ENCODE assay signal across 13 cellular contexts in the genomic region with DNA sequence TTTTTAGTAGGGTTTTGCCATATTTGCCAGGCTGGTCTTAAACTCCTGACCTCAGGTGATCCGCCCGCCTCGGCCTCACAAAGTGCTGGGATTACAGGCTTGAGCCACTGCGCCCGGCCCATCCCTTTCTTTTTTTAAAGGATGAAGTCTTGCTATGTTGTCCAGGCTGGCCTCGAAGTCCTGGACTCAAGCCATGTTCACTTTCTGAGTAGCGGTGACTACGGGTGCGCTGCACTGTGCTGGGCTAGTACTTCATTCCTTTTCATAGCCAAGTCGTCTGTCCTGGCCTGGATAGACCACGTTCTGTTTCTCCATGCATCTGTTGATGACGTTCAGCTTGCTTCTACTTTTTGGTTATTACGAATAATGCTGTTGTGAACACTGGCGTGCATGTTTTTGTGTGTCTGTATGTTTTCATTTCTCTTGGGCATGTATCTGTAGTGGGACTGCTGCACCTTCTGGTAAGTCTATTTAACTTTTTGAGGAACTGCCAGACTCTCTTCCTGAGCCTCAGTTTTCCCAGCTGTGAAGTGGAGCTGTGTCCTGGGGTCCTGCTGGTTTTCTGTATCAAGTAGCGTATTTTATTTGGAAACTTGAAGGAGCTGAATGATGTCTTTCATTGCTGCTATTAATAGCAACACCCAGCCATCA. TPM values are rescaled to one million over a fixed set of nuclear protein-coding genes. Genes with fewer than 3 reads are reported as not detected.
DNase-seq lines count a peak whose midpoint lies in the region; ATAC-seq and TF ChIP-seq lines count a peak whose summit lies in the region.
"Had no signal": no experiment of that assay in that cellular context is flagged by ENCODE, and none has a peak within 500 bp of the region (broad histone marks: within the 10 kb centered on the region; RNA-seq: fewer than 3 reads in every experiment).

No MANE protein-coding gene starts in this region.

- no peak overlapping the region for H2BK12ac ChIP-seq in trophoblast cell (ENCODE audit: low read length)

- no peak overlapping the region for H4K5ac ChIP-seq in mesendoderm (ENCODE audit: low read length)

- in situ Hi-C loops in Panc1 (cut with HindIII; ENCODE audit: low pct_unique_long_range_greater_than_20kb, low sequenced_read_pairs) = no loop called here

- H2BK120ac ChIP-seq in trophoblast cell (ENCODE audit: insufficient read depth, low read length, poor library complexity) = no peak overlapping the region
- no peak overlapping the region for H2BK120ac ChIP-seq in mesendoderm (ENCODE audit: low read depth, low read length)

- H3K9me3 ChIP-seq in AG04450 (ENCODE audit: control insufficient read depth, insufficient read depth, low read length) (peaks cover 16% of the 10 kb centered on the region), Panc1 (ENCODE audit: control insufficient read depth, insufficient read depth, low read depth, low read length) (no peaks in the 10 kb centered on the region), gastroesophageal sphincter (peaks cover 0 to 8% (median 0%) of the 10 kb centered on the region in 3 donors), sigmoid colon (no peaks in the 10 kb centered on the region), Peyer's patch (no peaks in the 10 kb centered on the region), trophoblast cell (ENCODE audit: insufficient read depth, low read depth, low read length) (peaks cover 6% of the 10 kb centered on the region)

- H3K36me3 ChIP-seq in Panc1 (ENCODE audit: control insufficient read depth, insufficient read depth, low read length) (no peaks in the 10 kb centered on the region), gastroesophageal sphincter (no peaks in the 10 kb centered on the region), sigmoid colon (no peaks in the 10 kb centered on the region), Peyer's patch (no peaks in the 10 kb centered on the region), trophoblast cell (ENCODE audit: control insufficient read depth in 1 of 2, insufficient read depth in 2 of 2, low read length in 2 of 2) (peaks cover 8 to 14% of the 10 kb centered on the region in 2 experiments), mesendoderm (ENCODE audit: control insufficient read depth, insufficient read depth, low read length) (no peaks in the 10 kb centered on the region)

- peak overlapping the region; percentile 3 for H3K27ac ChIP-seq in AG04450 (ENCODE audit: low read depth, low read length)
- peak overlapping the region; percentile 91 for H3K27ac ChIP-seq in Panc1 (ENCODE audit: low read length)
- H3K27ac ChIP-seq in gastroesophageal sphincter = peak overlapping the region in 3 of 4 donors; percentile 76 to 78 (median 78)
- H3K27ac ChIP-seq in sigmoid colon = peak overlapping the region; percentile 73 to 88 (median 84)
- H3K27ac ChIP-seq in Peyer's patch = peak overlapping the region in 2 of 4 donors; percentile 61 to 67
- H3K27ac ChIP-seq in trophoblast cell (ENCODE audit: low read depth, low read length) = no peak overlapping the region
- no peak overlapping the region for H3K27ac ChIP-seq in mesendoderm (ENCODE audit: low read depth, low read length)
- H3K27ac ChIP-seq: KMS-11 had no signal

- TF ChIP-seq EP300 in gastroesophageal sphincter (IDR thresholded peaks at IDR 0.05) = no peak
- no peak for TF ChIP-seq EP300 in sigmoid colon (IDR thresholded peaks at IDR 0.05)

- BruUV-seq in Panc1 (replicated peaks; lab: Mats Ljungman, UMichigan) = no TSS peak

- ATAC-seq in Panc1 (no peak), gastroesophageal sphincter (no peak)
- ATAC-seq: activated CD8-positive, alpha-beta T cell treated with anti-CD3 and anti-CD28 coated beads for 36 hours had no signal

- no peak overlapping the region for H3K18ac ChIP-seq in trophoblast cell (ENCODE audit: low read length)
- no peak overlapping the region for H3K18ac ChIP-seq in mesendoderm (ENCODE audit: low read length)

- TF ChIP-seq POLR2A in gastroesophageal sphincter (IDR thresholded peaks at IDR 0.05) (no peak), sigmoid colon (IDR thresholded peaks at IDR 0.05) (no peak), Peyer's patch (IDR thresholded peaks at IDR 0.05) (no peak)

- no peak overlapping the region for H2BK15ac ChIP-seq in mesendoderm (replicated peaks; ENCODE audit: low read depth)

- intact Hi-C loops in Panc1 (cut with micrococcal nuclease; ENCODE audit: unreplicated experiment) = no loop called here
- intact Hi-C loops in sigmoid colon (cut with DNase I) = no loop called here

- H3K56ac ChIP-seq in mesendoderm (ENCODE audit: low read length) = no peak overlapping the region

- no peak overlapping the region for H2BK5ac ChIP-seq in trophoblast cell (ENCODE audit: low read depth, low read length, poor library complexity)
- H2BK5ac ChIP-seq in mesendoderm (ENCODE audit: low read length) = no peak overlapping the region

- H3K4me1 ChIP-seq in Panc1 (ENCODE audit: control insufficient read depth, insufficient read depth, low read length) = peaks cover 82% of the 10 kb centered on the region
- peaks cover 0 to 56% (median 20%) of the 10 kb centered on the region in 3 donors for H3K4me1 ChIP-seq in gastroesophageal sphincter
- H3K4me1 ChIP-seq in sigmoid colon = peaks cover 0 to 83% (median 70%) of the 10 kb centered on the region in 4 donors
- peaks cover 22 to 76% (median 39%) of the 10 kb centered on the region in 4 donors for H3K4me1 ChIP-seq in Peyer's patch
- peaks cover 16 to 21% of the 10 kb centered on the region in 2 experiments for H3K4me1 ChIP-seq in trophoblast cell (ENCODE audit: control insufficient read depth in 1 of 2, insufficient read depth in 2 of 2, low read length in 2 of 2)
- H3K4me1 ChIP-seq in mesendoderm (ENCODE audit: control insufficient read depth, low read depth, low read length) = peaks cover 20% of the 10 kb centered on the region

- H3K27me3 ChIP-seq in AG04450 (ENCODE audit: control insufficient read depth, insufficient read depth, low read length) = no peaks in the 10 kb centered on the region
- no peaks in the 10 kb centered on the region for H3K27me3 ChIP-seq in Panc1 (ENCODE audit: control insufficient read depth, insufficient read depth, low read length)
- H3K27me3 ChIP-seq in gastroesophageal sphincter = no peaks in the 10 kb centered on the region
- H3K27me3 ChIP-seq in sigmoid colon = no peaks in the 10 kb centered on the region
- H3K27me3 ChIP-seq in Peyer's patch = no peaks in the 10 kb centered on the region
- no peaks in the 10 kb centered on the region for H3K27me3 ChIP-seq in trophoblast cell (ENCODE audit: insufficient read depth, low read length)
- no peaks in the 10 kb centered on the region for H3K27me3 ChIP-seq in mesendoderm (ENCODE audit: insufficient read depth, low read length, poor library complexity)

- H3K14ac ChIP-seq in trophoblast cell (ENCODE audit: low read length) = no peak overlapping the region

- no peak overlapping the region for H4K91ac ChIP-seq in trophoblast cell (ENCODE audit: low read depth, low read length)

- no peak overlapping the region for H3K4me2 ChIP-seq in trophoblast cell (ENCODE audit: low read length)
- H3K4me2 ChIP-seq in mesendoderm (ENCODE audit: low read length) = no peak overlapping the region
- H3K4me2 ChIP-seq: KMS-11 had no signal

- H3K9ac ChIP-seq in trophoblast cell (ENCODE audit: low read length) = no peak overlapping the region
- H3K9ac ChIP-seq in mesendoderm (ENCODE audit: low read length) = no peak overlapping the region
- H3K9ac ChIP-seq: KMS-11 had no signal

- H3K79me1 ChIP-seq in trophoblast cell (ENCODE audit: low read length) (peaks cover 3% of the 10 kb centered on the region), mesendoderm (ENCODE audit: low read length) (peaks cover 41% of the 10 kb centered on the region)

- H3K79me2 ChIP-seq in trophoblast cell (ENCODE audit: control insufficient read depth, insufficient read depth, low read length, poor library complexity) (peaks cover 3% of the 10 kb centered on the region), mesendoderm (ENCODE audit: control insufficient read depth, insufficient read depth, low read length) (peaks cover 52% of the 10 kb centered on the region)

- TF ChIP-seq CTCF in AG04450 (IDR thresholded peaks at IDR 0.05; ENCODE audit: low read depth, low read length) (no peak), Panc1 (IDR thresholded peaks at IDR 0.05) (no peak), gastroesophageal sphincter (IDR thresholded peaks at IDR 0.05) (no peak), sigmoid colon (IDR thresholded peaks at IDR 0.05) (no peak), Peyer's patch (IDR thresholded peaks at IDR 0.05) (no peak)

- no peak overlapping the region for H2AFZ ChIP-seq in trophoblast cell (ENCODE audit: insufficient read depth, low read length, poor library complexity)

- H3K4me3 ChIP-seq in AG04450 (ENCODE audit: low read depth, low read length) (no peak overlapping the region), Panc1 (ENCODE audit: low read depth in 2 of 2, low read length in 2 of 2) (no peak overlapping the region), gastroesophageal sphincter (no peak overlapping the region), sigmoid colon (no peak overlapping the region), Peyer's patch (no peak overlapping the region), trophoblast cell (ENCODE audit: low read depth, low read length) (no peak overlapping the region), mesendoderm (ENCODE audit: low read length) (no peak overlapping the region)

- no peak overlapping the region for H2AK5ac ChIP-seq in trophoblast cell (ENCODE audit: low read length)
- H2AK5ac ChIP-seq in mesendoderm (ENCODE audit: low read length) = no peak overlapping the region

- WGBS in gastroesophageal sphincter (ENCODE audit: low coverage in 1 of 2), 2 donors = 74 to 88% methylated on average over 3 to 14 of the region's 15 CpGs
- whole genome bisulfite sequencing in sigmoid colon, 2 donors = 84 to 88% methylated on average over 15 of the region's 15 CpGs
- no CpG with 5 or more reads among the region's 15 CpGs for WGBS in trophoblast cell (ENCODE audit: extremely low coverage, insufficient coverage, insufficient read length)
- WGBS in mesendoderm (ENCODE audit: extremely low coverage, insufficient coverage, low lambda C conversion rate) = no CpG with 5 or more reads among the region's 15 CpGs

- DNase-seq in AG04450 (ENCODE audit: low read depth, low spot score) (no peak), Panc1 (ENCODE audit: low read depth, low spot score) (no peak), sigmoid colon (no peak), GM19240 (ENCODE audit: insufficient read length, low spot score) (no peak), Peyer's patch (no peak), trophoblast cell (no peak), mesendoderm (no peak)
- DNase-seq: activated CD8-positive, alpha-beta T cell treated with anti-CD3 and anti-CD28 coated beads for 36 hours; activated effector memory CD4-positive, alpha-beta T cell treated with anti-CD3 and anti-CD28 coated beads, Interleukin-2, amount 50 U/mL, for 16 hours; NCI-H2029; SIG-M5 had no signal

- CTCF ChIA-PET in AG04450 (lab: Charles Lee) = interaction anchor here (1.8 kb wide), 1 partner anchor 36 kb away, joined by 5 read pairs; no protein-coding TSS in a partner anchor
- CTCF ChIA-PET in Panc1 (lab: Charles Lee) = no interaction called here

- H3K23ac ChIP-seq in trophoblast cell (ENCODE audit: low read length) = no peak overlapping the region
- no peak overlapping the region for H3K23ac ChIP-seq in mesendoderm (ENCODE audit: low read length)

- H4K12ac ChIP-seq in trophoblast cell (ENCODE audit: low read depth, low read length) = no peak overlapping the region

- no peak overlapping the region for H3K4ac ChIP-seq in trophoblast cell (ENCODE audit: low read depth, low read length)
- no peak overlapping the region for H3K4ac ChIP-seq in mesendoderm (ENCODE audit: low read depth, low read length)

- H4K8ac ChIP-seq in trophoblast cell (ENCODE audit: low read depth, low read length) = no peak overlapping the region
- no peak overlapping the region for H4K8ac ChIP-seq in mesendoderm (ENCODE audit: low read depth, low read length)

- POLR2A ChIA-PET in AG04450 (lab: Yijun Ruan, JAX) (interaction anchor here (1.3 kb wide), 2 partner anchors 20 to 58 kb away, joined by 3 read pairs; no protein-coding TSS in a partner anchor), Panc1 (lab: Charles Lee) (interaction anchor here (0.6 kb wide), 1 partner anchor 38 kb away, joined by 3 read pairs; no protein-coding TSS in a partner anchor)

RNA-seq across cellular contexts. Expression of a gene that starts 40.0 kb away (rescaled TPM):
- polyA plus RNA-seq in AG04450 (2011; rRNA removed) (18.2 and 21.0 TPM in 2 replicates), sigmoid colon (10 to 100 TPM; 12.0 to 49.5 (median 19.4) TPM)
- 23.7 and 24.1 TPM in 2 replicates for polyA minus RNA-seq in AG04450 (2011; rRNA and poly(A)+ RNA removed)
- total RNA-seq in Panc1 (2021; ENCODE audit: unreplicated experiment) (97.5 TPM), gastroesophageal sphincter (10 to 100 TPM; 23.4 to 65.5 (median 52.5) TPM), sigmoid colon (10 to 100 TPM; 30.8 to 76.7 (median 47.3) TPM), Peyer's patch (100 to 1,000 TPM in 3 of 4 donors, 10 to 100 TPM in 1; 79.7 to 196 (median 143) TPM)
- polyA plus RNA-seq in Panc1 (2012; ENCODE audit: insufficient read length) = 79.9 TPM
- polyA plus RNA-seq in trophoblast cell (2013) = 175 and 188 TPM in 2 replicates
- polyA plus RNA-seq in mesendoderm (2013, experiment 1 of 2) = 16.7 TPM
- 17.3 TPM for polyA plus RNA-seq in mesendoderm (2013, experiment 2 of 2)

Comparison
In these comparisons a context has a peak if more than half of its experiments do, and no peak if none do; other contexts are left out.
1. H3K27ac ChIP-seq: peak in AG04450 (single experiment), Panc1 (single experiment), gastroesophageal sphincter (3 of 4) and sigmoid colon (4 of 4); none in trophoblast cell (single experiment) and mesendoderm (single experiment).